Comparison of ENCODE assay signal across 15 cellular contexts in the genomic region with DNA sequence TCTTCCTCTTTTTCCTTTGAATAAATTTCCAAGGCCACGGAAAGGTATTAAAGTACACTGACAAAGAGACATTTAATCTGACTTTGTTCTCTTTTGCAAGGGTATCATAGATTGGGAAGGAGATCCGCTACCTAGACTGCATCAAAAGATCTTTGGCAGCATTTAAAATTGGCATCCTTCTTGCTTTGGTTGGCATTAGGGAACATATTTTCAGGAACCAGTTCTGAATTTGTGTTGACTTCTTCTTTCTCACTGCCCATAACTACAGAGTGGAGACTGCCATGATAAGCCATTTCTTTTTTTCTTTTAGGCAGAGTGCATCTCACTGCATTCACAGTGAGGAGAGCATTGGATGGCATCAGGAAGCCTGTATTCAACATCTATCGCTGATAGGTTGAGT.
DNase-seq lines count a peak whose midpoint lies in the region; ATAC-seq and TF ChIP-seq lines count a peak whose summit lies in the region.
"Had no signal": no experiment of that assay in that cellular context is flagged by ENCODE, and none has a peak within 500 bp of the region (broad histone marks: within the 10 kb centered on the region; RNA-seq: fewer than 3 reads in every experiment).

No MANE protein-coding gene starts in this region.

- no peak overlapping the region for H3K4me3 ChIP-seq in left lung
- H3K4me3 ChIP-seq in thymus (ENCODE audit: low read length): no peak overlapping the region
- H3K4me3 ChIP-seq in H7 (ENCODE audit: insufficient read depth, low read depth, low read length): no peak overlapping the region
- H3K4me3 ChIP-seq: K562 had no signal

- H3K36me3 ChIP-seq in left lung (no peaks in the 10 kb centered on the region), thymus (ENCODE audit: control insufficient read depth, insufficient read depth) (no peaks in the 10 kb centered on the region), H7 (replicated peaks; ENCODE audit: control insufficient read depth, insufficient read depth, low read length) (no peaks in the 10 kb centered on the region)

- peaks cover 19% of the 10 kb centered on the region for H3K36me3 Mint-ChIP-seq in activated naive CD4-positive, alpha-beta T cell treated with anti-CD3 and anti-CD28 coated beads, Interleukin-2, amount 50 U/mL, for 24 hours
- H3K36me3 Mint-ChIP-seq in activated naive CD4-positive, alpha-beta T cell treated with anti-CD3 and anti-CD28 coated beads for 36 hours (ENCODE audit: low read depth): peaks cover 16% of the 10 kb centered on the region
- no peaks in the 10 kb centered on the region for H3K36me3 Mint-ChIP-seq in nephron progenitor cell (ENCODE audit: low read depth)

- WGBS in thymus: 94% methylated on average over 3 of the region's 3 CpGs

- H3K9me3 Mint-ChIP-seq in activated naive CD4-positive, alpha-beta T cell treated with anti-CD3 and anti-CD28 coated beads, Interleukin-2, amount 50 U/mL, for 24 hours: no peaks in the 10 kb centered on the region
- H3K9me3 Mint-ChIP-seq in activated naive CD4-positive, alpha-beta T cell treated with anti-CD3 and anti-CD28 coated beads for 36 hours: peaks cover 6% of the 10 kb centered on the region
- H3K9me3 Mint-ChIP-seq in nephron progenitor cell: no peaks in the 10 kb centered on the region

- ATAC-seq in left lung (peak; percentile 41), GM19023 (IDR thresholded peaks at IDR 0.05; ENCODE audit: unreplicated experiment) (no peak)
- ATAC-seq: K562 had no signal

- H3K9me3 ChIP-seq in left lung (no peaks in the 10 kb centered on the region), thymus (ENCODE audit: control insufficient read depth) (no peaks in the 10 kb centered on the region)

- TF ChIP-seq CTCF in left lung (IDR thresholded peaks at IDR 0.05): no peak
- no peak for TF ChIP-seq CTCF in nephron progenitor cell (IDR thresholded peaks at IDR 0.05)

- H3K27me3 ChIP-seq in left lung (no peaks in the 10 kb centered on the region), thymus (ENCODE audit: control insufficient read depth, insufficient read depth) (no peaks in the 10 kb centered on the region), H7 (ENCODE audit: control insufficient read depth, insufficient read depth, low read length) (no peaks in the 10 kb centered on the region)

- intact Hi-C loops in activated naive CD4-positive, alpha-beta T cell treated with anti-CD3 and anti-CD28 coated beads for 36 hours (cut with micrococcal nuclease): no loop called here
- intact Hi-C loops in left lung (cut with DNase I): no loop called here

- H3K27ac ChIP-seq in left lung (peak overlapping the region in 1 of 2 donors; percentile 69), thymus (ENCODE audit: low read depth) (peak overlapping the region; percentile 22)

- H3K27me3 Mint-ChIP-seq in activated naive CD4-positive, alpha-beta T cell treated with anti-CD3 and anti-CD28 coated beads, Interleukin-2, amount 50 U/mL, for 24 hours: no peaks in the 10 kb centered on the region
- no peaks in the 10 kb centered on the region for H3K27me3 Mint-ChIP-seq in activated naive CD4-positive, alpha-beta T cell treated with anti-CD3 and anti-CD28 coated beads for 36 hours (ENCODE audit: low read depth)
- peaks cover 10% of the 10 kb centered on the region for H3K27me3 Mint-ChIP-seq in nephron progenitor cell (ENCODE audit: low read depth, poor library complexity)

- DNase-seq in activated naive CD4-positive, alpha-beta T cell treated with anti-CD3 and anti-CD28 coated beads for 36 hours: no peak
- peak; percentile 12 for DNase-seq in SKM-1 treated with dmso at 0.1 percent for 144 hours (lab: John Stamatoyannopoulos, UW; ENCODE audit: unreplicated experiment)
- DNase-seq in left lung: no peak
- DNase-seq in nephron progenitor cell: no peak
- DNase-seq in H7: no peak
- DNase-seq: amniotic stem cell; effector CD8-positive, alpha-beta T cell; left cardiac atrium; NCI-H2081 treated with DMSO at 0.1 percent for 48 hours; OCI-M1; stimulated activated CD8-positive, alpha-beta memory T cell treated with anti-CD3 and anti-CD28 coated beads, Interleukin-4, amount 100 ng/mL, for 48 hours had no signal

- H3K4me1 ChIP-seq in left lung (peaks cover 0 to 23% of the 10 kb centered on the region in 2 donors), thymus (ENCODE audit: control insufficient read depth, insufficient read depth, low read length) (no peaks in the 10 kb centered on the region)

- CTCF ChIA-PET in activated naive CD4-positive, alpha-beta T cell treated with anti-CD3 and anti-CD28 coated beads for 36 hours (lab: Charles Lee): interaction anchor here (1.2 kb wide), 1 partner anchor 41 kb away, joined by 3 read pairs; no protein-coding TSS in a partner anchor

- peak overlapping the region; percentile 65 for H3K27ac Mint-ChIP-seq in activated naive CD4-positive, alpha-beta T cell treated with anti-CD3 and anti-CD28 coated beads, Interleukin-2, amount 50 U/mL, for 24 hours
- no peak overlapping the region for H3K27ac Mint-ChIP-seq in activated naive CD4-positive, alpha-beta T cell treated with anti-CD3 and anti-CD28 coated beads for 36 hours
- no peak overlapping the region for H3K27ac Mint-ChIP-seq in nephron progenitor cell

- H3K4me3 Mint-ChIP-seq in activated naive CD4-positive, alpha-beta T cell treated with anti-CD3 and anti-CD28 coated beads, Interleukin-2, amount 50 U/mL, for 24 hours: no peak overlapping the region
- H3K4me3 Mint-ChIP-seq in activated naive CD4-positive, alpha-beta T cell treated with anti-CD3 and anti-CD28 coated beads for 36 hours: no peak overlapping the region
- H3K4me3 Mint-ChIP-seq in nephron progenitor cell: no peak overlapping the region

- H3K4me1 Mint-ChIP-seq in activated naive CD4-positive, alpha-beta T cell treated with anti-CD3 and anti-CD28 coated beads, Interleukin-2, amount 50 U/mL, for 24 hours: peaks cover 88% of the 10 kb centered on the region
- peaks cover 78% of the 10 kb centered on the region for H3K4me1 Mint-ChIP-seq in activated naive CD4-positive, alpha-beta T cell treated with anti-CD3 and anti-CD28 coated beads for 36 hours (ENCODE audit: low read depth)
- H3K4me1 Mint-ChIP-seq in nephron progenitor cell: no peaks in the 10 kb centered on the region
